ENCODE assay signal across 3 cellular contexts in genomic region chr13:69761581-69761980, GRCh38.
"Had no signal": no experiment of that assay in that cellular context is flagged by ENCODE, and none has a peak within 500 bp of the region (broad histone marks: within the 10 kb centered on the region; RNA-seq: fewer than 3 reads in every experiment).

No MANE protein-coding gene starts in this region.

- ATAC-seq: GM12878 had no signal

- H3K4me3 ChIP-seq: GM12878 had no signal

- DNase-seq: GDM1, GF-D8 had no signal
